Comparison of ENCODE assay signal across 8 cellular contexts in genomic region chr10:83871486-83872081, GRCh38.
DNase-seq lines count a peak whose midpoint lies in the region; ATAC-seq and TF ChIP-seq lines count a peak whose summit lies in the region.

No MANE protein-coding gene starts in this region.

- CTCF ChIA-PET in GM10248 (lab: Yijun Ruan, JAX) = interaction anchor here (0.6 to 3.9 kb wide), 55 partner anchors 9 to 1267 kb away, joined by 3 to 36 read pairs (median 4); no protein-coding TSS in a partner anchor

- no peak overlapping the region for H3K4me3 Mint-ChIP-seq in glutamatergic neuron (ENCODE audit: unreplicated experiment)

- H3K9me3 Mint-ChIP-seq in glutamatergic neuron (ENCODE audit: unreplicated experiment) = no peaks in the 10 kb centered on the region

- H3K4me1 ChIP-seq in Karpas-422 (ENCODE audit: low read length) (no peaks in the 10 kb centered on the region), RWPE2 (ENCODE audit: insufficient read depth, poor library complexity, severe bottlenecking) (no peaks in the 10 kb centered on the region)

- peaks cover 2% of the 10 kb centered on the region for H3K27me3 Mint-ChIP-seq in glutamatergic neuron (ENCODE audit: unreplicated experiment)

- H3K9ac ChIP-seq in Karpas-422 (ENCODE audit: low read length) = no peak overlapping the region

- no peak overlapping the region for H3K4me2 ChIP-seq in Karpas-422 (ENCODE audit: low read depth, low read length, poor library complexity, severe bottlenecking)

- H3K36me3 Mint-ChIP-seq in glutamatergic neuron (ENCODE audit: unreplicated experiment) = peaks cover 7% of the 10 kb centered on the region

- H3K9me3 ChIP-seq in Karpas-422 (ENCODE audit: low read length) (no peaks in the 10 kb centered on the region), RWPE2 (ENCODE audit: severe bottlenecking) (no peaks in the 10 kb centered on the region)

- no peaks in the 10 kb centered on the region for H3K36me3 ChIP-seq in Karpas-422 (ENCODE audit: insufficient read depth, low read length)
- H3K36me3 ChIP-seq in RWPE2 (ENCODE audit: low read depth) = no peaks in the 10 kb centered on the region

- no peaks in the 10 kb centered on the region for H3K4me1 Mint-ChIP-seq in glutamatergic neuron (ENCODE audit: low read depth, unreplicated experiment)

- H3K4me3 ChIP-seq in Karpas-422 (ENCODE audit: low read length) (no peak overlapping the region), RWPE2 (ENCODE audit: severe bottlenecking) (no peak overlapping the region)

- POLR2A ChIA-PET in GM10248 (lab: Yijun Ruan, JAX) = interaction anchor here (0.5 kb wide), 1 partner anchor 957 kb away, joined by 3 read pairs; no protein-coding TSS in a partner anchor

- no peaks in the 10 kb centered on the region for H3K27me3 ChIP-seq in Karpas-422 (ENCODE audit: low read length)
- H3K27me3 ChIP-seq in RWPE2 (ENCODE audit: insufficient read depth, poor library complexity, severe bottlenecking) = no peaks in the 10 kb centered on the region

- peak; percentile 88 for ATAC-seq in RWPE2 (ENCODE audit: low read depth)

- H3K27ac Mint-ChIP-seq in glutamatergic neuron (ENCODE audit: unreplicated experiment) = no peak overlapping the region

- no peak overlapping the region for H3K27ac ChIP-seq in Karpas-422 (ENCODE audit: low read length)
- no peak overlapping the region for H3K27ac ChIP-seq in RWPE2 (ENCODE audit: poor library complexity, severe bottlenecking)

- peak; percentile 71 for DNase-seq in GM10248 (ENCODE audit: extremely low spot score)
- peak; percentile 68 for DNase-seq in H4 (ENCODE audit: low spot score)
- DNase-seq in Karpas-422 = peak; percentile 82
- no peak for DNase-seq in RWPE2 (ENCODE audit: low spot score)
- DNase-seq in activated naive CD4-positive, alpha-beta T cell treated with Interleukin-2 at 50 U/mL for 16 hours = peak; percentile 61
- DNase-seq in glutamatergic neuron = peak; percentile 82
- peak; percentile 84 for DNase-seq in posterior vena cava (ENCODE audit: low spot score)
- no peak for DNase-seq in mesenteric fat pad (ENCODE audit: low spot score)

- H3K79me2 ChIP-seq in Karpas-422 (ENCODE audit: low read length) = no peaks in the 10 kb centered on the region

- no peak overlapping the region for H2AFZ ChIP-seq in Karpas-422 (ENCODE audit: low read length)

- TF ChIP-seq CTCF in GM10248 (IDR thresholded peaks at IDR 0.05; ENCODE audit: control extremely low read depth, extremely low read depth, low read depth, missing control alignments) (peak; percentile 98), RWPE2 (IDR thresholded peaks at IDR 0.05; ENCODE audit: poor library complexity, severe bottlenecking) (peak; percentile 90), glutamatergic neuron (IDR thresholded peaks at IDR 0.05; ENCODE audit: partially characterized antibody, unreplicated experiment) (peak; percentile 98)

- no peaks in the 10 kb centered on the region for H3K9me2 ChIP-seq in Karpas-422 (replicated peaks; ENCODE audit: insufficient read depth, low read length)

- H4K20me1 ChIP-seq in Karpas-422 (ENCODE audit: insufficient read depth, low read depth, low read length) = no peaks in the 10 kb centered on the region

- intact Hi-C loops in posterior vena cava (cut with DNase I) = no loop called here

Comparison
In these comparisons a context has a peak if more than half of its experiments do, and no peak if none do; other contexts are left out.
1. DNase-seq: peak in GM10248 (single experiment), H4 (single experiment), Karpas-422 (single experiment), activated naive CD4-positive, alpha-beta T cell treated with Interleukin-2 at 50 U/mL for 16 hours (single experiment), glutamatergic neuron (single experiment) and posterior vena cava (single experiment); none in RWPE2 (single experiment) and mesenteric fat pad (single experiment).
2. Peak in every context shown above with its lines, with median percentiles within 50 percentile points of each other: CTCF ChIP-seq.